Comparison of ENCODE assay signal across 23 cellular contexts in genomic region chr10:919481-919880, GRCh38.
"Had no signal": no experiment of that assay in that cellular context is flagged by ENCODE, and none has a peak within 500 bp of the region (broad histone marks: within the 10 kb centered on the region; RNA-seq: fewer than 3 reads in every experiment).

No MANE protein-coding gene starts in this region.

- DNase-seq: colonic mucosa; effector CD8-positive, alpha-beta T cell; foreskin keratinocyte; kidney; left lung; lower lobe of right lung; occipital lobe; right lobe of liver; small intestine; stimulated activated CD4-positive, alpha-beta T cell treated with anti-CD3 and anti-CD28 coated beads, Interleukin-15, amount 100 ng/mL, for 24 hours; stimulated activated CD4-positive, alpha-beta T cell treated with anti-CD3 and anti-CD28 coated beads, Interleukin-4, amount 100 ng/mL, for 1 hour; stimulated activated naive CD4-positive, alpha-beta T cell treated with Interleukin-2 at 50 U/mL for 16 hours; stomach; thyroid gland had no signal

- H3K4me3 ChIP-seq: colonic mucosa, esophagus muscularis mucosa, gastroesophageal sphincter, left lung, lower lobe of right lung, right lobe of liver, stomach, thyroid gland had no signal

- H3K4me3 Mint-ChIP-seq: central memory CD8-positive, alpha-beta T cell; dendritic cell treated with granulocyte-macrophage colony-stimulating factor and Interleukin-4, amounts not matched to agents 40 ng/mL and 50 ng/mL, for 4 days; nephron; stimulated activated effector memory CD8-positive, alpha-beta T cell treated with anti-CD3 and anti-CD28 coated beads, Interleukin-12 subunit alpha, Interleukin-12 subunit beta, amount 100 ng/mL, for 72 hours; type B pancreatic cell had no signal

- H3K4me1 ChIP-seq: foreskin keratinocyte had no signal

- H3K27me3 ChIP-seq: colonic mucosa, esophagus muscularis mucosa, foreskin keratinocyte, gastroesophageal sphincter, left lung, right lobe of liver, stomach, thyroid gland had no signal

- ATAC-seq: foreskin keratinocyte; gastroesophageal sphincter; left lung; lower lobe of right lung; right lobe of liver; stimulated activated effector memory CD8-positive, alpha-beta T cell treated with anti-CD3 and anti-CD28 coated beads, Interleukin-12 subunit alpha, Interleukin-12 subunit beta, amount 100 ng/mL, for 72 hours had no signal

- H3K27ac ChIP-seq: colonic mucosa, esophagus muscularis mucosa, foreskin keratinocyte, gastroesophageal sphincter, left lung, lower lobe of right lung, parathyroid adenoma, right lobe of liver, stomach, thyroid gland had no signal

- H3K27ac Mint-ChIP-seq: dendritic cell treated with granulocyte-macrophage colony-stimulating factor and Interleukin-4, amounts not matched to agents 40 ng/mL and 50 ng/mL, for 4 days; nephron; progenitor cell of endocrine pancreas; stimulated activated effector memory CD8-positive, alpha-beta T cell treated with anti-CD3 and anti-CD28 coated beads, Interleukin-12 subunit alpha, Interleukin-12 subunit beta, amount 100 ng/mL, for 72 hours; type B pancreatic cell had no signal

- H2AFZ ChIP-seq: parathyroid adenoma had no signal

- H3K27me3 Mint-ChIP-seq: central memory CD8-positive, alpha-beta T cell; dendritic cell treated with granulocyte-macrophage colony-stimulating factor and Interleukin-4, amounts not matched to agents 40 ng/mL and 50 ng/mL, for 4 days; progenitor cell of endocrine pancreas; type B pancreatic cell had no signal

- H3K9me3 Mint-ChIP-seq: central memory CD8-positive, alpha-beta T cell; dendritic cell treated with granulocyte-macrophage colony-stimulating factor and Interleukin-4, amounts not matched to agents 40 ng/mL and 50 ng/mL, for 4 days; stimulated activated effector memory CD8-positive, alpha-beta T cell treated with anti-CD3 and anti-CD28 coated beads, Interleukin-12 subunit alpha, Interleukin-12 subunit beta, amount 100 ng/mL, for 72 hours; type B pancreatic cell had no signal

- H3K9me3 ChIP-seq: colonic mucosa, esophagus muscularis mucosa, gastroesophageal sphincter, left lung, lower lobe of right lung, right lobe of liver, stomach, thyroid gland had no signal

- H3K36me3 ChIP-seq: colonic mucosa, gastroesophageal sphincter, right lobe of liver, thyroid gland had no signal
